2 cellular contexts compared by ENCODE assay signal in genomic region chr21:37375866-37376574, GRCh38.
A peak's percentile ranks its signal among the peaks of the same experiment; 100 is the strongest.
TF ChIP-seq lines count a peak whose summit lies in the region.

No MANE protein-coding gene starts in this region.

TF ChIP-seq in HEK293, 187 proteins besides CTCF, POLR2A, EP300 and RAD21 (continued from another document):
- 0 out of 2 replicates have a peak, but pooled peaks have one; percentile 41 for TF ChIP-seq ZNF558 (tag by site-specific recombination; IDR thresholded peaks at IDR 0.05)
- TF ChIP-seq ZNF132 (tag by site-specific recombination; IDR thresholded peaks at IDR 0.05; ENCODE audit: borderline replicate concordance), result no peak
- no peak for TF ChIP-seq ZNF404 (tag by site-specific recombination; IDR thresholded peaks at IDR 0.05)
- no peak for TF ChIP-seq MEIS1 (CRISPR knock-in tag; IDR thresholded peaks at IDR 0.05; ENCODE audit: borderline replicate concordance)
- no peak for TF ChIP-seq ZNF292 (tag by site-specific recombination; IDR thresholded peaks at IDR 0.05; ENCODE audit: borderline replicate concordance, low read depth)
- TF ChIP-seq ZNF692 (tag by site-specific recombination; IDR thresholded peaks at IDR 0.05), result no peak
- no peak for TF ChIP-seq ZNF146 (tag by site-specific recombination; IDR thresholded peaks at IDR 0.05)
- TF ChIP-seq ZNF157 (tag by site-specific recombination; IDR thresholded peaks at IDR 0.05), result no peak
- TF ChIP-seq ZNF521 (tag by site-specific recombination; IDR thresholded peaks at IDR 0.05), result no peak
- no peak for TF ChIP-seq ZNF221 (tag by site-specific recombination; IDR thresholded peaks at IDR 0.05; ENCODE audit: borderline replicate concordance)

TF ChIP-seq in K562, 482 proteins besides CTCF, POLR2A, EP300 and RAD21 (continued from another document):
- TF ChIP-seq ZNF592 (IDR thresholded peaks at IDR 0.05), result no peak
TF ChIP-seq in K562: peak in this region for 2.
